11 cellular contexts compared by ENCODE assay signal in the genomic region with DNA sequence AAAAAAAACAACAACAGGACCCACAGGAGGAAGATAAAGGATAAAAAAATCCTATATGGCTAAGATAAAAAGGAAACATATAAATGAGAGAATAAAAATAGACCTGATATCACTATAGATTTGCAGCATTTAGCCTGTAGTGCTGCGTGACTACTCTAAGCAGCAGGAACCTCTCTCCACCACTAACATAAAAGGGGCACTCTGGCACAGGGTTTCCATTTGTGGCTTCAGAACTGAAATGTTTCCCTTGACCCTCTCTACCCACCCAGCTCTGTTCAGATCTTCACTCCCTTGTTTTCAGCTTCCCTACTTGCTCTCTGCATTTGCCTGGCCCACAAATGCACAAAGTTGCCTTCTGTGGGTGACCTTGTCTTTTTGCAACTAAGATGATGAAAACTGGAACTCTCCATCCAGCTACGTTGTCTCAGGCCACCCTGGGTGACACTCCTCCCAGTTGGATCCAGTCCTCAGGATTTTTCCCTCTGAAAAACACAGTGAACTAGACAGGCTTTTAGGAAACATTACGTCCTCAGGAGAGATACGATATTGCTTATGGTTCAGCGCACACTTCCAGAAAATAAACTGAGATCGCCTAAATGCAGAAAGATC. TPM values are rescaled to one million over a fixed set of nuclear protein-coding genes. Genes with fewer than 3 reads are reported as not detected.
DNase-seq lines count a peak whose midpoint lies in the region; ATAC-seq and TF ChIP-seq lines count a peak whose summit lies in the region.
"Had no signal": no experiment of that assay in that cellular context is flagged by ENCODE, and none has a peak within 500 bp of the region (broad histone marks: within the 10 kb centered on the region; RNA-seq: fewer than 3 reads in every experiment).

No MANE protein-coding gene starts in this region.

- H3K4me3 ChIP-seq in left lung = no peak overlapping the region

- H3K27me3 ChIP-seq in left lung = no peaks in the 10 kb centered on the region

- peak overlapping the region; percentile 40 to 68 for H3K27ac ChIP-seq in left lung

- DNase-seq in Right ventricle myocardium inferior (ENCODE audit: missing footprints) = no peak
- DNase-seq in cardiac septum (ENCODE audit: low spot score) = no peak
- DNase-seq in activated naive CD8-positive, alpha-beta T cell treated with anti-CD3 and anti-CD28 coated beads for 36 hours = peak; percentile 9
- DNase-seq in left lung = no peak
- no peak for DNase-seq in NCI-H748 treated with DMSO at 0.1 percent for 48 hours (lab: John Stamatoyannopoulos, UW)
- no peak for DNase-seq in posterior cingulate gyrus
- DNase-seq: NCI-H524 treated with DMSO at 0.1 percent for 48 hours had no signal

- no peak for TF ChIP-seq CTCF in left lung (IDR thresholded peaks at IDR 0.05)

- H3K36me3 Mint-ChIP-seq in activated naive CD8-positive, alpha-beta T cell treated with anti-CD3 and anti-CD28 coated beads for 36 hours = peaks cover 32% of the 10 kb centered on the region

- peaks cover 3% of the 10 kb centered on the region for H3K9me3 Mint-ChIP-seq in activated naive CD8-positive, alpha-beta T cell treated with anti-CD3 and anti-CD28 coated beads for 36 hours

- no peaks in the 10 kb centered on the region for H3K27me3 Mint-ChIP-seq in activated naive CD8-positive, alpha-beta T cell treated with anti-CD3 and anti-CD28 coated beads for 36 hours

- peak overlapping the region; percentile 76 for H3K27ac Mint-ChIP-seq in activated naive CD8-positive, alpha-beta T cell treated with anti-CD3 and anti-CD28 coated beads for 36 hours
- H3K27ac Mint-ChIP-seq: B cell had no signal

- H3K4me3 Mint-ChIP-seq in activated naive CD8-positive, alpha-beta T cell treated with anti-CD3 and anti-CD28 coated beads for 36 hours = peak overlapping the region; percentile 35
- H3K4me3 Mint-ChIP-seq: B cell had no signal

- intact Hi-C loops in Right ventricle myocardium inferior (cut with DNase I) = loop anchor here (1.0 to 10.0 kb wide), 4 partner anchors 42 to 352 kb away; a partner anchor contains a TSS
- intact Hi-C loops in cardiac septum (cut with DNase I) = loop anchor here (5.0 to 10.0 kb wide), 4 partner anchors 102 to 535 kb away; a partner anchor contains a TSS
- intact Hi-C loops in left lung (cut with DNase I) = loop anchor here in 1 of 2 donors (10.0 kb wide), 2 partner anchors 265 to 365 kb away; no protein-coding TSS in a partner anchor
- intact Hi-C loops in posterior cingulate gyrus (cut with DNase I) = loop anchor here (5.0 kb wide), 1 partner anchor 107 kb away; no protein-coding TSS in a partner anchor

- peaks cover 48% of the 10 kb centered on the region for H3K4me1 Mint-ChIP-seq in activated naive CD8-positive, alpha-beta T cell treated with anti-CD3 and anti-CD28 coated beads for 36 hours

- peak; percentile 70 for ATAC-seq in Right ventricle myocardium inferior
- ATAC-seq in left lung = peak; percentile 22
- no peak for ATAC-seq in HG02852 (IDR thresholded peaks at IDR 0.05; ENCODE audit: unreplicated experiment)
- no peak for ATAC-seq in HG03196 (IDR thresholded peaks at IDR 0.05; ENCODE audit: unreplicated experiment)
- ATAC-seq: HCT116 had no signal

- H3K36me3 ChIP-seq in left lung = no peaks in the 10 kb centered on the region

- H3K9me3 ChIP-seq in left lung = no peaks in the 10 kb centered on the region

- H3K4me1 ChIP-seq in left lung = peaks cover 0 to 78% of the 10 kb centered on the region in 2 donors

RNA-seq across cellular contexts. Expression of a gene that starts 19.8 kb away (rescaled TPM):
- total RNA-seq in Right ventricle myocardium inferior = 117 TPM
- total RNA-seq in cardiac septum = 136 TPM
- 100 to 1,000 TPM; 355 to 367 TPM for total RNA-seq in activated naive CD8-positive, alpha-beta T cell treated with anti-CD3 and anti-CD28 coated beads for 36 hours
- total RNA-seq in left lung = 100 to 1,000 TPM; 109 to 184 TPM

RNA-seq across cellular contexts. Expression of a gene that starts 40.4 kb away (rescaled TPM):
- total RNA-seq in Right ventricle myocardium inferior (42.1 TPM), cardiac septum (61.4 TPM), left lung (100 to 1,000 TPM; 105 to 113 TPM)
- 100 to 1,000 TPM in 1 of 2 experiments, 10 to 100 TPM in 1; 99.6 to 100 TPM for total RNA-seq in activated naive CD8-positive, alpha-beta T cell treated with anti-CD3 and anti-CD28 coated beads for 36 hours

Comparison
In these comparisons a context has a peak if more than half of its experiments do, and no peak if none do; other contexts are left out.
1. ATAC-seq: peak in Right ventricle myocardium inferior (single experiment) and left lung (single experiment); none in HG02852 (single experiment) and HG03196 (single experiment).